15 cellular contexts compared by ENCODE assay signal in genomic region chr9:27094640-27095039, GRCh38. TPM values are rescaled to one million over a fixed set of nuclear protein-coding genes. Genes with fewer than 3 reads are reported as not detected.
DNase-seq lines count a peak whose midpoint lies in the region; ATAC-seq and TF ChIP-seq lines count a peak whose summit lies in the region.
"Had no signal": no experiment of that assay in that cellular context is flagged by ENCODE, and none has a peak within 500 bp of the region (broad histone marks: within the 10 kb centered on the region; RNA-seq: fewer than 3 reads in every experiment).

No MANE protein-coding gene starts in this region.

- no peaks in the 10 kb centered on the region for H3K36me3 ChIP-seq in vagina
- H3K36me3 ChIP-seq: prostate gland, suprapubic skin had no signal

- in situ Hi-C loops in Caki2 (cut with HindIII; ENCODE audit: low pct_unique_long_range_greater_than_20kb, low sequenced_read_pairs), result no loop called here

- ATAC-seq in esophagus mucosa, result peak; percentile 57
- no peak for ATAC-seq in GM21825 (IDR thresholded peaks at IDR 0.05; ENCODE audit: unreplicated experiment)
- ATAC-seq: left lobe of liver had no signal

- DNase-seq in Caki2 (ENCODE audit: low read depth) (peak; percentile 1), RKO (ENCODE audit: low spot score) (peak; percentile 14), nephron progenitor cell (no peak), vagina (ENCODE audit: extremely low spot score in 2 of 2) (no peak)
- no peak for DNase-seq in activated naive CD8-positive, alpha-beta T cell treated with anti-CD3 and anti-CD28 coated beads for 36 hours
- DNase-seq in stimulated activated CD4-positive, alpha-beta T cell treated with anti-CD3 and anti-CD28 coated beads, Interleukin-1b, Interleukin-23, amount 100 ng/mL, for 48 hours, result no peak
- DNase-seq: CD4-positive, CD25-positive, alpha-beta regulatory T cell; endodermal cell; NCI-H1105 had no signal

- H3K4me1 Mint-ChIP-seq in nephron progenitor cell, result no peaks in the 10 kb centered on the region
- H3K4me1 Mint-ChIP-seq in activated naive CD8-positive, alpha-beta T cell treated with anti-CD3 and anti-CD28 coated beads for 36 hours, result peaks cover 4% of the 10 kb centered on the region
- H3K4me1 Mint-ChIP-seq: CD4-positive, CD25-positive, alpha-beta regulatory T cell had no signal

- no peaks in the 10 kb centered on the region for H3K27me3 Mint-ChIP-seq in nephron progenitor cell (ENCODE audit: low read depth, poor library complexity)
- H3K27me3 Mint-ChIP-seq in activated naive CD8-positive, alpha-beta T cell treated with anti-CD3 and anti-CD28 coated beads for 36 hours, result peaks cover 16% of the 10 kb centered on the region
- H3K27me3 Mint-ChIP-seq: CD4-positive, CD25-positive, alpha-beta regulatory T cell had no signal

- peak overlapping the region; percentile 18 for H3K27ac Mint-ChIP-seq in nephron progenitor cell
- no peak overlapping the region for H3K27ac Mint-ChIP-seq in activated naive CD8-positive, alpha-beta T cell treated with anti-CD3 and anti-CD28 coated beads for 36 hours
- H3K27ac Mint-ChIP-seq: CD4-positive, CD25-positive, alpha-beta regulatory T cell; endodermal cell had no signal

- no peaks in the 10 kb centered on the region for H3K9me3 Mint-ChIP-seq in nephron progenitor cell
- H3K9me3 Mint-ChIP-seq in activated naive CD8-positive, alpha-beta T cell treated with anti-CD3 and anti-CD28 coated beads for 36 hours, result no peaks in the 10 kb centered on the region

- H3K4me3 Mint-ChIP-seq in nephron progenitor cell, result no peak overlapping the region
- H3K4me3 Mint-ChIP-seq in activated naive CD8-positive, alpha-beta T cell treated with anti-CD3 and anti-CD28 coated beads for 36 hours, result no peak overlapping the region
- H3K4me3 Mint-ChIP-seq: CD4-positive, CD25-positive, alpha-beta regulatory T cell; endodermal cell had no signal

- TF ChIP-seq CTCF in nephron progenitor cell (IDR thresholded peaks at IDR 0.05) (no peak), vagina (IDR thresholded peaks at IDR 0.05) (no peak)

- H3K27ac ChIP-seq in vagina, result no peak overlapping the region
- H3K27ac ChIP-seq: suprapubic skin had no signal

- H3K4me3 ChIP-seq in vagina, result no peak overlapping the region
- H3K4me3 ChIP-seq: prostate gland, suprapubic skin had no signal

- H3K36me3 Mint-ChIP-seq in nephron progenitor cell (ENCODE audit: low read depth), result no peaks in the 10 kb centered on the region
- H3K36me3 Mint-ChIP-seq in activated naive CD8-positive, alpha-beta T cell treated with anti-CD3 and anti-CD28 coated beads for 36 hours, result no peaks in the 10 kb centered on the region
- H3K36me3 Mint-ChIP-seq: CD4-positive, CD25-positive, alpha-beta regulatory T cell had no signal

- intact Hi-C loops in vagina (cut with DNase I), result no loop called here

- no peaks in the 10 kb centered on the region for H3K27me3 ChIP-seq in vagina
- H3K27me3 ChIP-seq: suprapubic skin had no signal

- H3K9me3 ChIP-seq in vagina, result no peaks in the 10 kb centered on the region
- H3K9me3 ChIP-seq: prostate gland, suprapubic skin had no signal

- TF ChIP-seq POLR2A in vagina (IDR thresholded peaks at IDR 0.05), result no peak

- peaks cover 5% of the 10 kb centered on the region for H3K4me1 ChIP-seq in vagina
- H3K4me1 ChIP-seq: prostate gland, suprapubic skin had no signal

RNA-seq across cellular contexts. Expression of gene TEK, which starts 14.4 kb away (rescaled TPM):
- total RNA-seq in Caki2 (2014; rRNA removed; shearing (Covaris generic); ENCODE audit: low replicate concordance), result 1.5 TPM in 1 of 2 replicates, not detected in the other
- total RNA-seq in esophagus mucosa (1.9 TPM), vagina (12.5 TPM)
- total RNA-seq in activated naive CD8-positive, alpha-beta T cell treated with anti-CD3 and anti-CD28 coated beads for 36 hours, result not detected
- total RNA-seq: activated CD8-positive, alpha-beta memory T cell treated with anti-CD3 and anti-CD28 coated beads for 36 hours; CD4-positive, CD25-positive, alpha-beta regulatory T cell had no signal

Comparison
In these comparisons a context has a peak if more than half of its experiments do, and no peak if none do; other contexts are left out.
1. DNase-seq: peak in Caki2 (single experiment) and RKO (single experiment); none in nephron progenitor cell (single experiment), vagina (0 of 2), activated naive CD8-positive, alpha-beta T cell treated with anti-CD3 and anti-CD28 coated beads for 36 hours (single experiment) and stimulated activated CD4-positive, alpha-beta T cell treated with anti-CD3 and anti-CD28 coated beads, Interleukin-1b, Interleukin-23, amount 100 ng/mL, for 48 hours (single experiment).